In the genomic region with DNA sequence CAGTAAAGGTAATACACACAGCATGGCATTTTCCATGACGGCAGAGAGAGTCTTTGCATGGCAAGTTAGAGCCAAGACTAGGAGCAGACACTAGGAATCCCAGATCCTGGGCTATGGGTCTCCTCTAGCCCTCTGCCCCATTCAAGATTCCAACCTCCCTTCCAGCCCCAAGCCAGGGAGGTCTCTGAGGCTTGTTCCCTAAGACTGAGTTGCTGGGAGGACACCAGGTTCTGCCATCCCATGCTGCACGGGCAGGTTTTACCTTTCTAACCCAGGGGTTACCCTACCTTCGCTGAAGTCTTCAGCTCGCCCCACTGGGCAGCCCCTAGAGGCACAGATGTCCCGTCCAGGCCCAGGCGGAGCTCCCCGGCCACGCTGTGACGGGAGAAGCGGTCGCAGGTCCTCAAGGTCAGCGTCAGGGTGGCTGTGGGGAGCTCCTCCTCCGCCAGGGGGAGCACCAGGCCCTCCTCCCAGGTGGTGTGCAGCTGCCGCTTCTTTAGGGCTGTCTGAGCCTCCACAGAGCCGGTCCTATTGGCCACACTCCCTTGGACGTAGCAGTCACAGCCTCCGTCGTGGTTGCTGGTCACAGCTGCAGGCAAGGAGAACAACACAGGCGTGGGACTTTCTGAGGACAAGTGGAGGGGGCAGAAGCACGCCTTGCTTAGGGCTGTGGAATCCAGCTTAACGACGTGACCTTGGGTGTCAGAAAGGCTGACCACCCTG, we compare ENCODE assay signal across 9 cellular contexts. TPM values are rescaled to one million over a fixed set of nuclear protein-coding genes. Genes with fewer than 3 reads are reported as not detected.
A peak's percentile ranks its signal among the peaks of the same experiment; 100 is the strongest.
DNase-seq lines count a peak whose midpoint lies in the region; ATAC-seq and TF ChIP-seq lines count a peak whose summit lies in the region.
"Had no signal": no experiment of that assay in that cellular context is flagged by ENCODE, and none has a peak within 500 bp of the region (broad histone marks: within the 10 kb centered on the region; RNA-seq: fewer than 3 reads in every experiment).

No MANE protein-coding gene starts in this region.

- TF ChIP-seq CTCF in WERI-Rb-1 (IDR thresholded peaks at IDR 0.05; ENCODE audit: low read depth, low read length) (peak; percentile 93), foreskin keratinocyte (conservative IDR thresholded peaks at IDR 0.05) (peak; percentile 63)

- H3K27ac ChIP-seq in WERI-Rb-1: no peak overlapping the region
- H3K27ac ChIP-seq in foreskin keratinocyte: no peak overlapping the region
- H3K27ac ChIP-seq: BLaER1 treated with 17β-estradiol and CSF1 and Interleukin-3, amounts not matched to agents 10 nM and 100 nM had no signal

- ATAC-seq in foreskin keratinocyte (peak; percentile 73), GM21515 (IDR thresholded peaks at IDR 0.05; ENCODE audit: unreplicated experiment) (no peak)

- H3K4me3 ChIP-seq in WERI-Rb-1 (ENCODE audit: low read depth, low read length) (no peak overlapping the region), skeletal muscle cell (ENCODE audit: low read depth, low read length) (no peak overlapping the region)
- H3K4me3 ChIP-seq: BLaER1 treated with 17β-estradiol and CSF1 and Interleukin-3, amounts not matched to agents 10 nM and 100 nM had no signal

- DNase-seq in NCI-H1436 (lab: John Stamatoyannopoulos, UW): peak; percentile 38
- DNase-seq in NCI-H1436 treated with DMSO at 0.1 percent for 48 hours (lab: John Stamatoyannopoulos, UW): no peak
- DNase-seq in HT1080 (ENCODE audit: low read depth): peak; percentile 59
- DNase-seq in WERI-Rb-1: peak; percentile 83
- DNase-seq in foreskin keratinocyte: no peak
- DNase-seq in skeletal muscle cell (ENCODE audit: low read depth): peak; percentile 17
- no peak for DNase-seq in SIG-M5 treated with dmso at 0.1 percent for 504 hours (lab: John Stamatoyannopoulos, UW; ENCODE audit: unreplicated experiment)

- no peaks in the 10 kb centered on the region for H3K4me1 ChIP-seq in foreskin keratinocyte

- no peaks in the 10 kb centered on the region for H3K9me3 ChIP-seq in WERI-Rb-1 (ENCODE audit: severe bottlenecking)
- H3K9me3 ChIP-seq: BLaER1 treated with 17β-estradiol and CSF1 and Interleukin-3, amounts not matched to agents 10 nM and 100 nM had no signal

- peaks cover 3% of the 10 kb centered on the region; the same call in 1 of the 2 replicates for H3K36me3 ChIP-seq in WERI-Rb-1
- H3K36me3 ChIP-seq: BLaER1 treated with 17β-estradiol and CSF1 and Interleukin-3, amounts not matched to agents 10 nM and 100 nM had no signal

- H3K27me3 ChIP-seq in WERI-Rb-1 (ENCODE audit: insufficient read depth, low read depth, severe bottlenecking) (no peaks in the 10 kb centered on the region), foreskin keratinocyte (peaks cover 18% of the 10 kb centered on the region)
- H3K27me3 ChIP-seq: BLaER1 treated with 17β-estradiol and CSF1 and Interleukin-3, amounts not matched to agents 10 nM and 100 nM had no signal

RNA-seq across cellular contexts. Expression of a gene that starts 33.8 kb away (rescaled TPM):
- 0.03 and 0.63 TPM in 2 replicates for total RNA-seq in HT1080 (2014; rRNA removed; shearing (Covaris generic))
- not detected in 2 replicates for polyA plus RNA-seq in HT1080 (2015; cell fraction: cytosol; rRNA removed)
- not detected in 2 replicates for polyA plus RNA-seq in HT1080 (2015; cell fraction: nucleus; rRNA removed)
- not detected in 2 replicates for total RNA-seq in foreskin keratinocyte
- not detected in 2 replicates for polyA plus RNA-seq in foreskin keratinocyte

Comparison
In these comparisons a context has a peak if more than half of its experiments do, and no peak if none do; other contexts are left out.
1. DNase-seq: peak in NCI-H1436 (single experiment), HT1080 (single experiment), WERI-Rb-1 (single experiment) and skeletal muscle cell (single experiment); none in NCI-H1436 treated with DMSO at 0.1 percent for 48 hours (single experiment), foreskin keratinocyte (0 of 2) and SIG-M5 treated with dmso at 0.1 percent for 504 hours (single experiment).